ENCODE assay signal across 1 cellular context in the genomic region with DNA sequence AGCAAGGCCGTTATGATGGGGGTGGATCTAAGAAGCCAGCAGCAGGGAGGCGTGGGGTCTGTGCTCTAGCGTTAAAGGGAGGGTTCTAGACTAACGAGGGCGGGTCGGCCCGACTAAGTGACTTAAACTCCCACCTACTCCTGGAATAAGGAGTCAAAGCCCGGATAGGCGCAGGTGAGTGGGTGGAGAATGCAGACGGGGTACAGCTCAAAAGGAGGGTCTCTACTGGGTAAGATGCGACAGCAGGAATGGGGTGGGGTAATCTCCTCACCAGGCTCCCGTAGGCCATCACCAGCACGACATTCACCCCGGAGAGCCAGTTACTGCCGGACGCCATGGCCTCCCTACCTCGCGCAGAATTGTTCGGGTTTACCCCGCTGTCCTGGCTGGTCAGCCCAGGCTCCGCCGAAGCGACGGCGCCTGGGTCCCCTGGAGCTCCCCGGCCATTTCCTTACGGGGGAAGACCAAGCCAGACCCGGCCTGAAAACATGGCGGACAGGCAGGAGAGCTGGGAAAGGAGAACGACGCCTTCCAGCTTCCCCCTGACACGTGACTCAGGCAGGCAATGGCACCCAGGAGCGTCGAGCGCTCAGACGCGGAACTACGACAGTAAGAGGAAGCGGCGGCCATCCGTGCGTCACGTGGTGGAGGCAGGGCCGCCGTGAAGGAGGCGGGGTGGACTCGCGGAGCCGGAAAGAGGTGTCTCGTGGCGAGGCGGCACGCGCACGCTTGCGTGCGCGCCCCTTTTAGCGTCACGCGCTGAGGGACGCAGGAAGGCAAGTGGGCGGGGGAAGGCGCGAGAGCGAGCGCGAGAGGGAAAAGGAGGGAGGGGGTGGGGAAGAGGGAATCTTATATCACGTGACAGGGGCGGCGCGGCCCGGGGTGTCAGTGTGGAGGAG.
A peak's percentile ranks its signal among the peaks of the same experiment; 100 is the strongest.
TF ChIP-seq lines count a peak whose summit lies in the region.

A gene with protein sequence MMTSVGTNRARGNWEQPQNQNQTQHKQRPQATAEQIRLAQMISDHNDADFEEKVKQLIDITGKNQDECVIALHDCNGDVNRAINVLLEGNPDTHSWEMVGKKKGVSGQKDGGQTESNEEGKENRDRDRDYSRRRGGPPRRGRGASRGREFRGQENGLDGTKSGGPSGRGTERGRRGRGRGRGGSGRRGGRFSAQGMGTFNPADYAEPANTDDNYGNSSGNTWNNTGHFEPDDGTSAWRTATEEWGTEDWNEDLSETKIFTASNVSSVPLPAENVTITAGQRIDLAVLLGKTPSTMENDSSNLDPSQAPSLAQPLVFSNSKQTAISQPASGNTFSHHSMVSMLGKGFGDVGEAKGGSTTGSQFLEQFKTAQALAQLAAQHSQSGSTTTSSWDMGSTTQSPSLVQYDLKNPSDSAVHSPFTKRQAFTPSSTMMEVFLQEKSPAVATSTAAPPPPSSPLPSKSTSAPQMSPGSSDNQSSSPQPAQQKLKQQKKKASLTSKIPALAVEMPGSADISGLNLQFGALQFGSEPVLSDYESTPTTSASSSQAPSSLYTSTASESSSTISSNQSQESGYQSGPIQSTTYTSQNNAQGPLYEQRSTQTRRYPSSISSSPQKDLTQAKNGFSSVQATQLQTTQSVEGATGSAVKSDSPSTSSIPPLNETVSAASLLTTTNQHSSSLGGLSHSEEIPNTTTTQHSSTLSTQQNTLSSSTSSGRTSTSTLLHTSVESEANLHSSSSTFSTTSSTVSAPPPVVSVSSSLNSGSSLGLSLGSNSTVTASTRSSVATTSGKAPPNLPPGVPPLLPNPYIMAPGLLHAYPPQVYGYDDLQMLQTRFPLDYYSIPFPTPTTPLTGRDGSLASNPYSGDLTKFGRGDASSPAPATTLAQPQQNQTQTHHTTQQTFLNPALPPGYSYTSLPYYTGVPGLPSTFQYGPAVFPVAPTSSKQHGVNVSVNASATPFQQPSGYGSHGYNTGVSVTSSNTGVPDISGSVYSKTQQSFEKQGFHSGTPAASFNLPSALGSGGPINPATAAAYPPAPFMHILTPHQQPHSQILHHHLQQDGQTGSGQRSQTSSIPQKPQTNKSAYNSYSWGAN (plus strand): TSS at position 885 of the 899 bp plus-strand sequence. CDS start 4,169 bp downstream, outside the sequence.

TF ChIP-seq in H1, 55 proteins besides CTCF, POLR2A, EP300 and RAD21 (continued from another document):
- TF ChIP-seq CHD1 (IDR thresholded peaks at IDR 0.05; ENCODE audit: low read depth, low read length) (0 out of 2 replicates have a peak, but pooled peaks have one; percentile 45), BCL11A (IDR thresholded peaks at IDR 0.05; ENCODE audit: low read depth in 2 of 2, low read length in 2 of 2) (no peak), JUND (IDR thresholded peaks at IDR 0.05; ENCODE audit: low read length) (no peak; the same call in 1 of the 2 replicates), CBX5 (IDR thresholded peaks at IDR 0.05; ENCODE audit: low read depth, low read length) (no peak), SP4 (IDR thresholded peaks at IDR 0.05; ENCODE audit: low read length) (peak; percentile 26; the same call in 1 of the 2 replicates), SIN3A (conservative IDR thresholded peaks at IDR 0.05 in 1 of 2, IDR thresholded peaks at IDR 0.05 in 1 of 2; ENCODE audit: low read depth in 1 of 2, low read length in 2 of 2) (peak in 1 of 2 experiments; percentile 87; a peak in 2 of 4 replicates), ASH2L (IDR thresholded peaks at IDR 0.05; ENCODE audit: low read length) (no peak), KDM4A (IDR thresholded peaks at IDR 0.05; ENCODE audit: low read depth, low read length, severe bottlenecking) (peak; percentile 69), TAF7 (optimal IDR thresholded peaks at IDR 0.05; ENCODE audit: borderline replicate concordance, low read depth, low read length) (peak; percentile 93), BACH1 (IDR thresholded peaks at IDR 0.05; ENCODE audit: low read length) (peak; percentile 70), SRF (IDR thresholded peaks at IDR 0.05; ENCODE audit: low read depth, low read length) (no peak), GTF2F1 (IDR thresholded peaks at IDR 0.05; ENCODE audit: borderline replicate concordance, low read depth, low read length) (peak; percentile 72; the same call in 1 of the 2 replicates)
- TF ChIP-seq, protein P1, sequence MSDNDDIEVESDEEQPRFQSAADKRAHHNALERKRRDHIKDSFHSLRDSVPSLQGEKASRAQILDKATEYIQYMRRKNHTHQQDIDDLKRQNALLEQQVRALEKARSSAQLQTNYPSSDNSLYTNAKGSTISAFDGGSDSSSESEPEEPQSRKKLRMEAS (IDR thresholded peaks at IDR 0.05), result peak; percentile 98
